ENCODE assay signal across 8 cellular contexts in the genomic region with DNA sequence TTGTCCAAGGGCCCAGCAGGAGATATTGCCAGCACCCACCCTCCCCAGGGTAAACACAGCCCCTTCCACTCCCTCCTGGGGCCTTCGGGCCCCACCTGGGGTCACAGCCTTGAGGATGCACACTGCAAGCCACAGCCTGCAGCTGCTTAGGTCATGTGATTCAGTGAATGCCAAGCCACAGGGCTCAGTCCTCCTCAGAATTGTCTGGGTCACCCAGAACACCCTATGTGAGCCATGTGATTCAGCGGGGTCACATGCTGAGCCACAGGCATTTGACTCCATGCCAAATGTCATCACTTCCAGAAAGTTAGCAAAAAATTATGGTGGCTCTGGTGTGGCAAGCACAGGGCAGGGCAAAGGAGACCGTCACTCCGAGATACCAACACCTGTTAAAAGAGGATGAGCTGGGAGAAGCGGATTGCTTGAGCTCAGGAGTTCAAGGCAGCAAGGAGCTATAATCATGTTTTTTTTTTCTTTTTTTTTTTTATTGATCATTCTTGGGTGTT. TPM values are rescaled to one million over a fixed set of nuclear protein-coding genes. Genes with fewer than 3 reads are reported as not detected.
DNase-seq lines count a peak whose midpoint lies in the region; ATAC-seq, FAIRE-seq and TF ChIP-seq lines count a peak whose summit lies in the region.

No MANE protein-coding gene starts in this region.

- H3K4me3 Mint-ChIP-seq in activated naive CD8-positive, alpha-beta T cell treated with anti-CD3 and anti-CD28 coated beads, Interleukin-2, amount 10 ng/mL, durations not matched to agents 7 days and 5 days: no peak overlapping the region
- no peak overlapping the region for H3K4me3 Mint-ChIP-seq in activated naive CD8-positive, alpha-beta T cell treated with anti-CD3 and anti-CD28 coated beads for 36 hours
- no peak overlapping the region for H3K4me3 Mint-ChIP-seq in astrocyte (ENCODE audit: unreplicated experiment)

- no peak for FAIRE-seq in astrocyte (lab: Jason Lieb, UNC)

- H3K4me2 ChIP-seq in astrocyte (ENCODE audit: low read length): no peak overlapping the region

- no peak overlapping the region for H3K27ac ChIP-seq in astrocyte (ENCODE audit: low read depth, low read length)
- no peak overlapping the region for H3K27ac ChIP-seq in aorta (ENCODE audit: low read depth in 1 of 2, low read length in 2 of 2)

- H4K20me1 ChIP-seq in astrocyte (ENCODE audit: insufficient read depth, low read length): no peaks in the 10 kb centered on the region

- intact Hi-C loops in aorta (cut with DNase I): no loop called here

- H3K4me1 ChIP-seq in astrocyte (ENCODE audit: insufficient read depth, low read length) (peaks cover 20% of the 10 kb centered on the region), aorta (ENCODE audit: control insufficient read depth in 1 of 2, insufficient read depth in 2 of 2, low read length in 2 of 2) (no peaks in the 10 kb centered on the region)

- POLR2A ChIA-PET in activated naive CD8-positive, alpha-beta T cell treated with anti-CD3 and anti-CD28 coated beads, Interleukin-2, amount 10 ng/mL, durations not matched to agents 7 days and 5 days (lab: Charles Lee): no interaction called here

- H3K36me3 Mint-ChIP-seq in activated naive CD8-positive, alpha-beta T cell treated with anti-CD3 and anti-CD28 coated beads, Interleukin-2, amount 10 ng/mL, durations not matched to agents 7 days and 5 days: no peaks in the 10 kb centered on the region
- no peaks in the 10 kb centered on the region for H3K36me3 Mint-ChIP-seq in activated naive CD8-positive, alpha-beta T cell treated with anti-CD3 and anti-CD28 coated beads for 36 hours
- no peaks in the 10 kb centered on the region for H3K36me3 Mint-ChIP-seq in astrocyte (ENCODE audit: low read depth, unreplicated experiment)

- DNase-seq in activated naive CD8-positive, alpha-beta T cell treated with anti-CD3 and anti-CD28 coated beads, Interleukin-2, amount 10 ng/mL, durations not matched to agents 7 days and 5 days: no peak
- no peak for DNase-seq in activated naive CD8-positive, alpha-beta T cell treated with anti-CD3 and anti-CD28 coated beads for 36 hours
- DNase-seq in astrocyte (ENCODE audit: low read depth): peak; percentile 85
- DNase-seq in kidney glomerular epithelial cell (lab: John Stamatoyannopoulos, UW): peak; percentile 27
- peak; percentile 74 to 85 for DNase-seq in aorta
- no peak for DNase-seq in NOMO-1 (lab: John Stamatoyannopoulos, UW; ENCODE audit: unreplicated experiment in 2 of 2)
- no peak for DNase-seq in T-helper 9 cell

- H2AFZ ChIP-seq in astrocyte (ENCODE audit: low read depth, low read length): no peak overlapping the region

- peaks cover 4% of the 10 kb centered on the region for H3K27me3 Mint-ChIP-seq in activated naive CD8-positive, alpha-beta T cell treated with anti-CD3 and anti-CD28 coated beads, Interleukin-2, amount 10 ng/mL, durations not matched to agents 7 days and 5 days
- H3K27me3 Mint-ChIP-seq in activated naive CD8-positive, alpha-beta T cell treated with anti-CD3 and anti-CD28 coated beads for 36 hours: no peaks in the 10 kb centered on the region
- no peaks in the 10 kb centered on the region for H3K27me3 Mint-ChIP-seq in astrocyte (ENCODE audit: low read depth, unreplicated experiment)

- no peaks in the 10 kb centered on the region for H3K36me3 ChIP-seq in astrocyte (ENCODE audit: insufficient read depth, low read length)
- no peaks in the 10 kb centered on the region for H3K36me3 ChIP-seq in aorta (ENCODE audit: control insufficient read depth in 1 of 2, insufficient read depth in 2 of 2, low read length in 1 of 2)

- H3K9ac ChIP-seq in astrocyte (ENCODE audit: low read length): no peak overlapping the region

- no peaks in the 10 kb centered on the region for H3K9me3 Mint-ChIP-seq in activated naive CD8-positive, alpha-beta T cell treated with anti-CD3 and anti-CD28 coated beads, Interleukin-2, amount 10 ng/mL, durations not matched to agents 7 days and 5 days
- H3K9me3 Mint-ChIP-seq in activated naive CD8-positive, alpha-beta T cell treated with anti-CD3 and anti-CD28 coated beads for 36 hours: no peaks in the 10 kb centered on the region
- H3K9me3 Mint-ChIP-seq in astrocyte (ENCODE audit: unreplicated experiment): peaks cover 2% of the 10 kb centered on the region

- TF ChIP-seq CTCF in astrocyte (IDR thresholded peaks at IDR 0.05; ENCODE audit: insufficient read depth, low read depth, low read length): no peak

- peaks cover 3% of the 10 kb centered on the region for H3K4me1 Mint-ChIP-seq in activated naive CD8-positive, alpha-beta T cell treated with anti-CD3 and anti-CD28 coated beads, Interleukin-2, amount 10 ng/mL, durations not matched to agents 7 days and 5 days
- peaks cover 9% of the 10 kb centered on the region for H3K4me1 Mint-ChIP-seq in activated naive CD8-positive, alpha-beta T cell treated with anti-CD3 and anti-CD28 coated beads for 36 hours
- H3K4me1 Mint-ChIP-seq in astrocyte (ENCODE audit: low read depth, unreplicated experiment): peaks cover 9% of the 10 kb centered on the region

- H3K27me3 ChIP-seq in astrocyte (ENCODE audit: insufficient read depth, low read length): no peaks in the 10 kb centered on the region
- H3K27me3 ChIP-seq in aorta (ENCODE audit: control insufficient read depth in 1 of 2, insufficient read depth in 2 of 2, low read length in 1 of 2): no peaks in the 10 kb centered on the region

- H3K27ac Mint-ChIP-seq in activated naive CD8-positive, alpha-beta T cell treated with anti-CD3 and anti-CD28 coated beads, Interleukin-2, amount 10 ng/mL, durations not matched to agents 7 days and 5 days: no peak overlapping the region
- no peak overlapping the region for H3K27ac Mint-ChIP-seq in activated naive CD8-positive, alpha-beta T cell treated with anti-CD3 and anti-CD28 coated beads for 36 hours
- H3K27ac Mint-ChIP-seq in astrocyte (ENCODE audit: unreplicated experiment): peak overlapping the region; percentile 85

- H3K4me3 ChIP-seq in astrocyte (ENCODE audit: insufficient read depth, low read depth, low read length): no peak overlapping the region
- H3K4me3 ChIP-seq in aorta (ENCODE audit: low read length in 2 of 2): no peak overlapping the region

- peak; percentile 54 for ATAC-seq in activated naive CD8-positive, alpha-beta T cell treated with anti-CD3 and anti-CD28 coated beads, Interleukin-2, amount 10 ng/mL, durations not matched to agents 7 days and 5 days (ENCODE audit: low read depth)
- ATAC-seq in aorta (ENCODE audit: low FRiP score) (peak; percentile 71), GM18502 (IDR thresholded peaks at IDR 0.05; ENCODE audit: poor library complexity, unreplicated experiment) (no peak)

- no peaks in the 10 kb centered on the region for H3K9me3 ChIP-seq in astrocyte (ENCODE audit: insufficient read depth, low read depth, low read length)
- no peaks in the 10 kb centered on the region for H3K9me3 ChIP-seq in aorta (ENCODE audit: control insufficient read depth, low read length)

- WGBS in aorta, 2 donors: 87 to 93% methylated on average over 5 of the region's 5 CpGs

- no peaks in the 10 kb centered on the region for H3K79me2 ChIP-seq in astrocyte (ENCODE audit: insufficient read depth, low read length)

RNA-seq across cellular contexts. Expression of gene PSAP, which starts 17.2 kb away (rescaled TPM):
- total RNA-seq in activated naive CD8-positive, alpha-beta T cell treated with anti-CD3 and anti-CD28 coated beads, Interleukin-2, amount 10 ng/mL, durations not matched to agents 7 days and 5 days: 100 to 1,000 TPM; 171 to 175 TPM
- total RNA-seq in activated naive CD8-positive, alpha-beta T cell treated with anti-CD3 and anti-CD28 coated beads for 36 hours: 10 to 100 TPM; 93.1 to 97.0 TPM
- total RNA-seq in astrocyte (1,120 and 1,191 TPM in 2 replicates), aorta (1,000 to 10,000 TPM in 1 of 2 donors, 100 to 1,000 TPM in 1; 995 to 1,176 TPM)
- 1,000 to 10,000 TPM in 1 of 2 donors, 100 to 1,000 TPM in 1; 698 to 1,028 TPM for polyA plus RNA-seq in aorta

Comparison
In these comparisons a context has a peak if more than half of its experiments do, and no peak if none do; other contexts are left out.
1. DNase-seq: peak in astrocyte (single experiment), kidney glomerular epithelial cell (single experiment) and aorta (2 of 2); none in activated naive CD8-positive, alpha-beta T cell treated with anti-CD3 and anti-CD28 coated beads, Interleukin-2, amount 10 ng/mL, durations not matched to agents 7 days and 5 days (single experiment), activated naive CD8-positive, alpha-beta T cell treated with anti-CD3 and anti-CD28 coated beads for 36 hours (single experiment), NOMO-1 (0 of 2) and T-helper 9 cell (single experiment).